ENCODE assay signal across 19 cellular contexts in genomic region chr10:103096130-103096529, GRCh38.
A peak's percentile ranks its signal among the peaks of the same experiment; 100 is the strongest.
DNase-seq lines count a peak whose midpoint lies in the region; ATAC-seq, FAIRE-seq and TF ChIP-seq lines count a peak whose summit lies in the region.
"Had no signal": no experiment of that assay in that cellular context is flagged by ENCODE, and none has a peak within 500 bp of the region (broad histone marks: within the 10 kb centered on the region; RNA-seq: fewer than 3 reads in every experiment).

No MANE protein-coding gene starts in this region.

- peak overlapping the region in 1 of 2 donors; percentile 59 for H3K27ac ChIP-seq in liver (ENCODE audit: low read depth in 1 of 2, low read length in 2 of 2)
- H3K27ac ChIP-seq in HepG2 (ENCODE audit: extremely low read length, insufficient read depth, low read length): no peak overlapping the region
- peak overlapping the region; percentile 7 for H3K27ac ChIP-seq in OCI-LY7 (ENCODE audit: low read depth, low read length, poor library complexity, severe bottlenecking)
- H3K27ac ChIP-seq: KMS-11, Peyer's patch had no signal

- no peaks in the 10 kb centered on the region for H4K20me1 ChIP-seq in HepG2 (ENCODE audit: insufficient read depth, low read length)
- H4K20me1 ChIP-seq in OCI-LY7 (ENCODE audit: insufficient read depth, low read length): no peaks in the 10 kb centered on the region

- H3K36me3 Mint-ChIP-seq in memory B cell: peaks cover 13% of the 10 kb centered on the region

- H3K9me3 ChIP-seq in liver (ENCODE audit: control insufficient read depth in 4 of 4, low read length in 3 of 4) (no peaks in the 10 kb centered on the region), HepG2 (ENCODE audit: low read length) (no peaks in the 10 kb centered on the region), OCI-LY7 (ENCODE audit: low read length) (no peaks in the 10 kb centered on the region)
- H3K9me3 ChIP-seq: MG63, Peyer's patch had no signal

- TF ChIP-seq POLR2A in HepG2 (IDR thresholded peaks at IDR 0.05; ENCODE audit: insufficient read depth in 1 of 2, low read depth in 2 of 2, low read length in 2 of 2): no peak

- BruUV-seq in HepG2 (replicated peaks; lab: Mats Ljungman, UMichigan) (no TSS peak), OCI-LY7 (replicated peaks; lab: Mats Ljungman, UMichigan) (no TSS peak)

- no peak for DNase-seq in HepG2 (ENCODE audit: low spot score)
- DNase-seq in OCI-LY7 (ENCODE audit: low spot score): peak; percentile 45
- DNase-seq in memory B cell (ENCODE audit: low spot score in 2 of 2): no peak
- no peak for DNase-seq in stimulated activated CD4-positive, alpha-beta T cell treated with anti-CD3 and anti-CD28 coated beads, Interleukin-2, amount 100 ng/mL, for 48 hours
- DNase-seq in NCI-H446 (lab: John Stamatoyannopoulos, UW): no peak
- DNase-seq in D341Med (ENCODE audit: low spot score): no peak
- DNase-seq: ACHN; CD4-positive, alpha-beta T cell; DMS53; MG63; NCI-H1105; NCI-H1694; NCI-H524 treated with DMSO at 0.1 percent for 48 hours; Peyer's patch had no signal

- no peaks in the 10 kb centered on the region for H3K9me2 ChIP-seq in OCI-LY7 (ENCODE audit: insufficient read depth, low read length)

- intact Hi-C loops in HepG2 (cut with micrococcal nuclease; ENCODE audit: unreplicated experiment): no loop called here
- intact Hi-C loops in OCI-LY7 (cut with micrococcal nuclease; ENCODE audit: unreplicated experiment): no loop called here

- POLR2A ChIA-PET in HepG2 (lab: Yijun Ruan, JAX) (no interaction called here), OCI-LY7 (lab: Charles Lee) (no interaction called here)

- TF ChIP-seq CTCF in liver (IDR thresholded peaks at IDR 0.05; ENCODE audit: low read depth, low read length, missing input control) (no peak), HepG2 (CRISPR knock-in tag; IDR thresholded peaks at IDR 0.05) (no peak), OCI-LY7 (conservative IDR thresholded peaks at IDR 0.05; ENCODE audit: low read length) (no peak)

- FAIRE-seq in HepG2 (lab: Jason Lieb, UNC): no peak
- FAIRE-seq: GM19239, H54 had no signal

- H3K4me1 ChIP-seq in liver (ENCODE audit: control insufficient read depth in 4 of 4, insufficient read depth in 4 of 4, low read length in 3 of 4) (no peaks in the 10 kb centered on the region), HepG2 (ENCODE audit: insufficient read depth, low read length) (no peaks in the 10 kb centered on the region), OCI-LY7 (ENCODE audit: insufficient read depth, low read length, poor library complexity, severe bottlenecking) (peaks cover 18% of the 10 kb centered on the region)
- H3K4me1 ChIP-seq: Peyer's patch had no signal

- H3K4me3 Mint-ChIP-seq in memory B cell: no peak overlapping the region
- H3K4me3 Mint-ChIP-seq: CD4-positive, alpha-beta T cell had no signal

- H3K27me3 ChIP-seq in liver (ENCODE audit: control insufficient read depth in 4 of 4, insufficient read depth in 4 of 4, low read length in 3 of 4) (no peaks in the 10 kb centered on the region), HepG2 (ENCODE audit: control insufficient read depth in 1 of 2, insufficient read depth in 2 of 2, low read length in 2 of 2) (no peaks in the 10 kb centered on the region)
- H3K27me3 ChIP-seq: MG63, Peyer's patch had no signal

- H2AFZ ChIP-seq in HepG2 (ENCODE audit: low read length) (no peak overlapping the region), OCI-LY7 (ENCODE audit: low read length) (no peak overlapping the region)

- H3K27ac Mint-ChIP-seq in memory B cell: peak overlapping the region; percentile 55
- H3K27ac Mint-ChIP-seq: CD4-positive, alpha-beta T cell had no signal

- H3K9ac ChIP-seq in liver (ENCODE audit: low read depth in 1 of 2, low read length in 2 of 2): no peak overlapping the region
- no peak overlapping the region for H3K9ac ChIP-seq in HepG2 (ENCODE audit: insufficient read depth, low read depth, low read length)
- H3K9ac ChIP-seq: KMS-11 had no signal

- H3K79me2 ChIP-seq in HepG2 (ENCODE audit: insufficient read depth, low read length) (no peaks in the 10 kb centered on the region), OCI-LY7 (ENCODE audit: insufficient read depth, low read depth, low read length) (no peaks in the 10 kb centered on the region)

- in situ Hi-C loops in HepG2 (cut with HindIII; ENCODE audit: extremely low pct_ligation_motif_present, low pct_unique_long_range_greater_than_20kb): no loop called here

- H3K27me3 Mint-ChIP-seq in memory B cell: no peaks in the 10 kb centered on the region
- H3K27me3 Mint-ChIP-seq: CD4-positive, alpha-beta T cell had no signal

- WGBS in liver: 48% methylated on average over 3 of the region's 3 CpGs
- WGBS in HepG2 (ENCODE audit: low lambda C conversion rate): 88% methylated on average over 3 of the region's 3 CpGs

- H3K36me3 ChIP-seq in liver (ENCODE audit: control insufficient read depth in 4 of 4, insufficient read depth in 3 of 4, low read depth in 1 of 4, low read length in 3 of 4): peaks cover 3 to 73% (median 65%) of the 10 kb centered on the region in 4 donors
- peaks cover 27 to 69% of the 10 kb centered on the region in 2 experiments for H3K36me3 ChIP-seq in HepG2 (replicated peaks in 1 of 2; ENCODE audit: control insufficient read depth in 1 of 2, insufficient read depth in 2 of 2, low read length in 2 of 2)
- H3K36me3 ChIP-seq in OCI-LY7 (ENCODE audit: insufficient read depth, low read length): peaks cover 94% of the 10 kb centered on the region

- H3K4me2 ChIP-seq in HepG2 (ENCODE audit: low read depth, low read length) (no peak overlapping the region), OCI-LY7 (ENCODE audit: low read length) (no peak overlapping the region)
- H3K4me2 ChIP-seq: KMS-11 had no signal

- H3K4me3 ChIP-seq in liver (ENCODE audit: low read depth in 1 of 3, low read length in 3 of 3) (no peak overlapping the region), HepG2 (replicated peaks in 1 of 3; ENCODE audit: insufficient read depth in 1 of 3, low read depth in 2 of 3, low read length in 3 of 3) (no peak overlapping the region), OCI-LY7 (ENCODE audit: low read depth, low read length, poor library complexity, severe bottlenecking) (no peak overlapping the region)
- H3K4me3 ChIP-seq: MG63, Peyer's patch had no signal

- TF ChIP-seq RAD21 in liver (IDR thresholded peaks at IDR 0.05): no peak
- TF ChIP-seq RAD21 in HepG2 (CRISPR knock-in tag; IDR thresholded peaks at IDR 0.05): no peak

- no peak for TF ChIP-seq EP300 in HepG2 (IDR thresholded peaks at IDR 0.05; ENCODE audit: low read depth in 2 of 2, low read length in 2 of 2)
- TF ChIP-seq EP300 in HepG2 (CRISPR knock-in tag; IDR thresholded peaks at IDR 0.05; ENCODE audit: borderline replicate concordance): no peak

- no peaks in the 10 kb centered on the region for H3K9me3 Mint-ChIP-seq in memory B cell
- H3K9me3 Mint-ChIP-seq: CD4-positive, alpha-beta T cell had no signal

- H3K4me1 Mint-ChIP-seq in memory B cell: no peaks in the 10 kb centered on the region

- no peak for ATAC-seq in HepG2
- ATAC-seq in memory B cell (ENCODE audit: low read depth): no peak
- ATAC-seq: Right ventricle myocardium inferior had no signal

- CTCF ChIA-PET in HepG2 (lab: Yijun Ruan, JAX; ENCODE audit: low intra/inter-chr PET ratio, low total read pairs): no interaction called here
- CTCF ChIA-PET in OCI-LY7 (lab: Charles Lee; ENCODE audit: unreplicated experiment): no interaction called here

TF ChIP-seq in liver, 16 proteins besides CTCF, POLR2A, EP300 and RAD21 (continues in another document):
- no peak for TF ChIP-seq MAX (IDR thresholded peaks at IDR 0.05)
- TF ChIP-seq ZBTB33 (IDR thresholded peaks at IDR 0.05): no peak
- TF ChIP-seq NR2F2 (IDR thresholded peaks at IDR 0.05): no peak
- TF ChIP-seq TAF1 (conservative IDR thresholded peaks at IDR 0.05): no peak
- no peak for TF ChIP-seq GABPA (IDR thresholded peaks at IDR 0.05 in 1 of 2, conservative IDR thresholded peaks at IDR 0.05 in 1 of 2)

TF ChIP-seq in HepG2, 621 proteins besides CTCF, POLR2A, EP300 and RAD21:
- TF ChIP-seq ZSCAN20 (CRISPR knock-in tag; IDR thresholded peaks at IDR 0.05; ENCODE audit: borderline replicate concordance) (no peak), PITX1 (CRISPR knock-in tag; IDR thresholded peaks at IDR 0.05) (no peak), ZNF432 (CRISPR knock-in tag; IDR thresholded peaks at IDR 0.05; ENCODE audit: borderline replicate concordance) (no peak), TARDBP (CRISPR knock-in tag; IDR thresholded peaks at IDR 0.05) (no peak), KLF11 (CRISPR knock-in tag; IDR thresholded peaks at IDR 0.05) (no peak), ZNF331 (CRISPR knock-in tag; IDR thresholded peaks at IDR 0.05) (no peak), IKZF5 (CRISPR knock-in tag; IDR thresholded peaks at IDR 0.05) (no peak)
